In the genomic region with DNA sequence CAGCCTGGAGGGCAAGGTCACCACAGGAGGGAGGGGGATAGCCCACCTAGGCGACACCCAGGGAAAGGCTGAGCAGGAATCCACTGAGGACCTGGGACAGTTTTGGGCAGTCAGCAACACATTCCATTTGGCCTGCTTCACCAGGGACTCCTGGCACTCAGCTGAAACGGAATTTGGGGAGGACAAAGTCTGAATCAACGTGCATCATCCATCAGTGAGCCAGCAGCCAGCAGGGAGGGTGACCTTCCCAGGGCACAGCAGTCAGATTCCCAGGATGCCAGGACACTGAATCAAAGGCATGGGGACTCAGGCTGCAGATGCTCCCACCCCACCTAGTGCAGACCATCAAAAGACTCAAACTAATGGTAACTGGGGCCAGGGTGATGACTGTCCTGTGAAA, we compare ENCODE assay signal across 13 cellular contexts. TPM values are rescaled to one million over a fixed set of nuclear protein-coding genes. Genes with fewer than 3 reads are reported as not detected.
DNase-seq lines count a peak whose midpoint lies in the region; ATAC-seq and TF ChIP-seq lines count a peak whose summit lies in the region.
"Had no signal": no experiment of that assay in that cellular context is flagged by ENCODE, and none has a peak within 500 bp of the region (broad histone marks: within the 10 kb centered on the region; RNA-seq: fewer than 3 reads in every experiment).

No MANE protein-coding gene starts in this region.

- H3K27me3 Mint-ChIP-seq in activated CD8-positive, alpha-beta memory T cell treated with anti-CD3 and anti-CD28 coated beads, Interleukin-2, amount 10 ng/mL, durations not matched to agents 7 days and 5 days = no peaks in the 10 kb centered on the region
- H3K27me3 Mint-ChIP-seq: activated B cell treated with CpG ODN at 0.5 μM for 24 hours had no signal

- DNase-seq in cardiac septum (ENCODE audit: low spot score) (peak; percentile 72), Right ventricle myocardium inferior (ENCODE audit: missing footprints) (no peak), right atrium auricular region (ENCODE audit: low spot score) (peak; percentile 59), vagina (ENCODE audit: extremely low spot score in 2 of 2) (peak; percentile 70 to 96), OCI-LY7 (ENCODE audit: low spot score) (no peak)
- peak; percentile 30 for DNase-seq in activated CD8-positive, alpha-beta memory T cell treated with anti-CD3 and anti-CD28 coated beads, Interleukin-2, amount 10 ng/mL, durations not matched to agents 7 days and 5 days
- DNase-seq: activated B cell treated with CpG ODN at 0.5 μM for 24 hours, amygdala, heart left ventricle, nephron progenitor cell had no signal

- no peaks in the 10 kb centered on the region for H4K20me1 ChIP-seq in OCI-LY7 (ENCODE audit: insufficient read depth, low read length)

- no peaks in the 10 kb centered on the region for H3K27me3 ChIP-seq in right atrium auricular region
- H3K27me3 ChIP-seq in vagina = no peaks in the 10 kb centered on the region
- H3K27me3 ChIP-seq: heart left ventricle had no signal

- ATAC-seq in Right ventricle myocardium inferior (no peak), GM21619 (IDR thresholded peaks at IDR 0.05; ENCODE audit: unreplicated experiment) (no peak), GM21381 (IDR thresholded peaks at IDR 0.05; ENCODE audit: unreplicated experiment) (no peak)
- no peak for ATAC-seq in activated CD8-positive, alpha-beta memory T cell treated with anti-CD3 and anti-CD28 coated beads, Interleukin-2, amount 10 ng/mL, durations not matched to agents 7 days and 5 days
- ATAC-seq: CD8-positive, alpha-beta T cell had no signal

- TF ChIP-seq POLR2A in vagina (IDR thresholded peaks at IDR 0.05) = no peak

- peaks cover 62% of the 10 kb centered on the region for H3K4me1 Mint-ChIP-seq in activated CD8-positive, alpha-beta memory T cell treated with anti-CD3 and anti-CD28 coated beads, Interleukin-2, amount 10 ng/mL, durations not matched to agents 7 days and 5 days

- peaks cover 10% of the 10 kb centered on the region; the same call in 1 of the 2 replicates for H3K79me2 ChIP-seq in OCI-LY7 (ENCODE audit: insufficient read depth, low read depth, low read length)

- intact Hi-C loops in cardiac septum (cut with DNase I) (no loop called here), Right ventricle myocardium inferior (cut with DNase I) (no loop called here), vagina (cut with DNase I) (no loop called here), OCI-LY7 (cut with micrococcal nuclease; ENCODE audit: unreplicated experiment) (no loop called here)

- peaks cover 25% of the 10 kb centered on the region for H3K36me3 Mint-ChIP-seq in activated CD8-positive, alpha-beta memory T cell treated with anti-CD3 and anti-CD28 coated beads, Interleukin-2, amount 10 ng/mL, durations not matched to agents 7 days and 5 days

- POLR2A ChIA-PET in OCI-LY7 (lab: Charles Lee) = interaction anchor here (2.8 kb wide), 1 partner anchor 17 kb away, joined by 17 read pairs; a partner anchor contains a TSS

- no peak overlapping the region for H3K27ac Mint-ChIP-seq in activated CD8-positive, alpha-beta memory T cell treated with anti-CD3 and anti-CD28 coated beads, Interleukin-2, amount 10 ng/mL, durations not matched to agents 7 days and 5 days
- H3K27ac Mint-ChIP-seq: activated B cell treated with CpG ODN at 0.5 μM for 24 hours; CD8-positive, alpha-beta T cell had no signal

- CTCF ChIA-PET in activated CD8-positive, alpha-beta memory T cell treated with anti-CD3 and anti-CD28 coated beads, Interleukin-2, amount 10 ng/mL, durations not matched to agents 7 days and 5 days (lab: Charles Lee) = no interaction called here
- CTCF ChIA-PET in OCI-LY7 (lab: Charles Lee; ENCODE audit: unreplicated experiment) = no interaction called here

- no peaks in the 10 kb centered on the region for H3K9me2 ChIP-seq in OCI-LY7 (ENCODE audit: insufficient read depth, low read length)

- no TSS peak for BruUV-seq in OCI-LY7 (replicated peaks; lab: Mats Ljungman, UMichigan)

- no peak overlapping the region for H2AFZ ChIP-seq in OCI-LY7 (ENCODE audit: low read length)

- peaks cover 21% of the 10 kb centered on the region for H3K36me3 ChIP-seq in right atrium auricular region
- H3K36me3 ChIP-seq in vagina = peaks cover 0 to 27% of the 10 kb centered on the region in 2 donors
- peaks cover 37% of the 10 kb centered on the region for H3K36me3 ChIP-seq in OCI-LY7 (ENCODE audit: insufficient read depth, low read length)

- no peak overlapping the region for H3K4me2 ChIP-seq in OCI-LY7 (ENCODE audit: low read length)

- no peaks in the 10 kb centered on the region for H3K9me3 Mint-ChIP-seq in activated CD8-positive, alpha-beta memory T cell treated with anti-CD3 and anti-CD28 coated beads, Interleukin-2, amount 10 ng/mL, durations not matched to agents 7 days and 5 days (ENCODE audit: low read depth)
- H3K9me3 Mint-ChIP-seq: activated B cell treated with CpG ODN at 0.5 μM for 24 hours; CD8-positive, alpha-beta T cell; nephron progenitor cell had no signal

- peak overlapping the region in 1 of 2 donors; percentile 68 for H3K27ac ChIP-seq in right atrium auricular region
- no peak overlapping the region for H3K27ac ChIP-seq in vagina
- H3K27ac ChIP-seq in OCI-LY7 (ENCODE audit: low read depth, low read length, poor library complexity, severe bottlenecking) = no peak overlapping the region

- H3K4me3 Mint-ChIP-seq in activated CD8-positive, alpha-beta memory T cell treated with anti-CD3 and anti-CD28 coated beads, Interleukin-2, amount 10 ng/mL, durations not matched to agents 7 days and 5 days = no peak overlapping the region
- H3K4me3 Mint-ChIP-seq: activated B cell treated with CpG ODN at 0.5 μM for 24 hours; CD8-positive, alpha-beta T cell; nephron progenitor cell had no signal

- H3K9me3 ChIP-seq in right atrium auricular region (no peaks in the 10 kb centered on the region), vagina (no peaks in the 10 kb centered on the region), OCI-LY7 (ENCODE audit: low read length) (no peaks in the 10 kb centered on the region)
- H3K9me3 ChIP-seq: heart left ventricle had no signal

- TF ChIP-seq CTCF in right atrium auricular region (IDR thresholded peaks at IDR 0.05) = no peak
- TF ChIP-seq CTCF in vagina (IDR thresholded peaks at IDR 0.05) = no peak
- TF ChIP-seq CTCF in OCI-LY7 (conservative IDR thresholded peaks at IDR 0.05; ENCODE audit: low read length) = no peak

- H3K4me1 ChIP-seq in right atrium auricular region (peaks cover 5 to 65% of the 10 kb centered on the region in 2 donors), vagina (peaks cover 59% of the 10 kb centered on the region), OCI-LY7 (ENCODE audit: insufficient read depth, low read length, poor library complexity, severe bottlenecking) (peaks cover 43% of the 10 kb centered on the region)

- H3K4me3 ChIP-seq in right atrium auricular region (no peak overlapping the region), vagina (no peak overlapping the region), OCI-LY7 (ENCODE audit: low read depth, low read length, poor library complexity, severe bottlenecking) (no peak overlapping the region)
- H3K4me3 ChIP-seq: heart left ventricle had no signal

RNA-seq across cellular contexts. Expression of a gene that starts 4.6 kb away (rescaled TPM):
- 25.1 TPM for total RNA-seq in cardiac septum
- 22.2 TPM for total RNA-seq in Right ventricle myocardium inferior
- 10 to 100 TPM; 27.4 to 27.9 TPM for total RNA-seq in activated CD8-positive, alpha-beta memory T cell treated with anti-CD3 and anti-CD28 coated beads, Interleukin-2, amount 10 ng/mL, durations not matched to agents 7 days and 5 days
- total RNA-seq in right atrium auricular region = 10 to 100 TPM; 13.6 to 18.5 TPM
- total RNA-seq in vagina = 18.7 TPM
- total RNA-seq in OCI-LY7 (2014; rRNA removed; shearing (Covaris generic)) = 14.5 and 16.9 TPM in 2 replicates
- total RNA-seq in OCI-LY7 (2022) = 21.8 and 24.5 TPM in 2 replicates

RNA-seq across cellular contexts. Expression of a gene that starts 16.9 kb away (rescaled TPM):
- 40.7 TPM for total RNA-seq in cardiac septum
- total RNA-seq in Right ventricle myocardium inferior = 40.3 TPM
- 10 to 100 TPM; 53.8 to 72.3 TPM for total RNA-seq in activated CD8-positive, alpha-beta memory T cell treated with anti-CD3 and anti-CD28 coated beads, Interleukin-2, amount 10 ng/mL, durations not matched to agents 7 days and 5 days
- total RNA-seq in right atrium auricular region = 10 to 100 TPM; 55.3 to 59.1 TPM
- total RNA-seq in vagina = 44.9 TPM
- total RNA-seq in OCI-LY7 (2014; rRNA removed; shearing (Covaris generic)) = 45.7 and 56.1 TPM in 2 replicates
- 50.0 and 52.7 TPM in 2 replicates for total RNA-seq in OCI-LY7 (2022)

RNA-seq across cellular contexts. Expression of a gene that starts 37.8 kb away (rescaled TPM):
- total RNA-seq in cardiac septum = 18.1 TPM
- total RNA-seq in Right ventricle myocardium inferior = 20.8 TPM
- 10 to 100 TPM; 70.5 to 74.9 TPM for total RNA-seq in activated CD8-positive, alpha-beta memory T cell treated with anti-CD3 and anti-CD28 coated beads, Interleukin-2, amount 10 ng/mL, durations not matched to agents 7 days and 5 days
- total RNA-seq in right atrium auricular region = 10 to 100 TPM in 1 of 2 donors, 1 to 10 TPM in 1; 9.7 to 11.8 TPM
- 46.7 TPM for total RNA-seq in vagina
- total RNA-seq in OCI-LY7 (2014; rRNA removed; shearing (Covaris generic)) = 49.7 and 65.0 TPM in 2 replicates
- 66.2 and 67.4 TPM in 2 replicates for total RNA-seq in OCI-LY7 (2022)

Comparison
In these comparisons a context has a peak if more than half of its experiments do, and no peak if none do; other contexts are left out.
1. DNase-seq: peak in cardiac septum (single experiment), activated CD8-positive, alpha-beta memory T cell treated with anti-CD3 and anti-CD28 coated beads, Interleukin-2, amount 10 ng/mL, durations not matched to agents 7 days and 5 days (single experiment), right atrium auricular region (single experiment) and vagina (2 of 2); none in Right ventricle myocardium inferior (single experiment) and OCI-LY7 (single experiment).